11 cellular contexts compared by ENCODE assay signal in genomic region chr15:34122771-34123183, GRCh38. TPM values are rescaled to one million over a fixed set of nuclear protein-coding genes. Genes with fewer than 3 reads are reported as not detected.
DNase-seq lines count a peak whose midpoint lies in the region; ATAC-seq, FAIRE-seq and TF ChIP-seq lines count a peak whose summit lies in the region.
"Had no signal": no experiment of that assay in that cellular context is flagged by ENCODE, and none has a peak within 500 bp of the region (broad histone marks: within the 10 kb centered on the region; RNA-seq: fewer than 3 reads in every experiment).

No MANE protein-coding gene starts in this region.

- H3K4me3 ChIP-seq in bronchial epithelial cell (ENCODE audit: low read depth, low read length) = no peak overlapping the region
- no peak overlapping the region for H3K4me3 ChIP-seq in upper lobe of right lung
- no peak overlapping the region for H3K4me3 ChIP-seq in tibial artery

- intact Hi-C loops in upper lobe of right lung (cut with DNase I) (no loop called here), tibial artery (cut with DNase I; ENCODE audit: low total_unique reads) (no loop called here)

- H3K27me3 ChIP-seq in bronchial epithelial cell (ENCODE audit: control insufficient read depth, insufficient read depth, low read length) (no peaks in the 10 kb centered on the region), upper lobe of right lung (no peaks in the 10 kb centered on the region), tibial artery (peaks cover 0 to 3% of the 10 kb centered on the region in 2 donors)

- H3K36me3 Mint-ChIP-seq in osteocyte (ENCODE audit: unreplicated experiment) = no peaks in the 10 kb centered on the region
- H3K36me3 Mint-ChIP-seq: brain had no signal

- POLR2A ChIA-PET in GM10248 (lab: Yijun Ruan, JAX) = interaction anchor here (1.4 kb wide), 1 partner anchor 21 kb away, joined by 3 read pairs; the partner anchor contains the start of genes EMC7 and PGBD4

- peaks cover 12% of the 10 kb centered on the region for H3K4me1 Mint-ChIP-seq in osteocyte (ENCODE audit: unreplicated experiment)

- H3K4me1 ChIP-seq in upper lobe of right lung (no peaks in the 10 kb centered on the region), tibial artery (no peaks in the 10 kb centered on the region)

- DNase-seq in GM10248 (ENCODE audit: extremely low spot score) = peak; percentile 15
- peak; percentile 65 for DNase-seq in HS-5 (ENCODE audit: low read depth)
- DNase-seq in bronchial epithelial cell (ENCODE audit: low read depth) = peak; percentile 25
- DNase-seq in osteocyte (ENCODE audit: extremely low spot score, unreplicated experiment) = no peak
- DNase-seq in upper lobe of right lung = no peak
- no peak for DNase-seq in activated gamma-delta T cell (lab: John Stamatoyannopoulos, UW)
- no peak for DNase-seq in tibial artery
- DNase-seq: NCI-H2081, nephron progenitor cell had no signal

- CTCF ChIA-PET in GM10248 (lab: Yijun Ruan, JAX) = interaction anchor here (0.7 to 1.7 kb wide), 5 partner anchors 11 to 130 kb away, joined by 3 to 10 read pairs (median 3); no protein-coding TSS in a partner anchor

- no peak for TF ChIP-seq CTCF in GM10248 (IDR thresholded peaks at IDR 0.05; ENCODE audit: control extremely low read depth, extremely low read depth, low read depth, missing control alignments)
- TF ChIP-seq CTCF in bronchial epithelial cell (IDR thresholded peaks at IDR 0.05; ENCODE audit: insufficient read depth, low read length, severe bottlenecking) = no peak
- no peak for TF ChIP-seq CTCF in osteocyte (IDR thresholded peaks at IDR 0.05)
- TF ChIP-seq CTCF in upper lobe of right lung (IDR thresholded peaks at IDR 0.05) = no peak
- no peak for TF ChIP-seq CTCF in tibial artery (IDR thresholded peaks at IDR 0.05)

- H3K9me3 ChIP-seq in upper lobe of right lung (no peaks in the 10 kb centered on the region), tibial artery (no peaks in the 10 kb centered on the region)

- no peak for ATAC-seq in upper lobe of right lung
- ATAC-seq in GM18517 (IDR thresholded peaks at IDR 0.05; ENCODE audit: unreplicated experiment) = no peak

- H3K27ac ChIP-seq in upper lobe of right lung (no peak overlapping the region), tibial artery (no peak overlapping the region)

- H3K27ac Mint-ChIP-seq in osteocyte (ENCODE audit: unreplicated experiment) = peak overlapping the region; percentile 61
- H3K27ac Mint-ChIP-seq: nephron progenitor cell had no signal

- H3K9me3 Mint-ChIP-seq in osteocyte (ENCODE audit: unreplicated experiment) = no peaks in the 10 kb centered on the region
- H3K9me3 Mint-ChIP-seq: brain had no signal

- peaks cover 4% of the 10 kb centered on the region for H3K27me3 Mint-ChIP-seq in osteocyte (ENCODE audit: unreplicated experiment)

- H3K36me3 ChIP-seq in bronchial epithelial cell (ENCODE audit: control insufficient read depth, insufficient read depth, low read length) = no peaks in the 10 kb centered on the region
- no peaks in the 10 kb centered on the region for H3K36me3 ChIP-seq in upper lobe of right lung
- no peaks in the 10 kb centered on the region for H3K36me3 ChIP-seq in tibial artery

- FAIRE-seq in bronchial epithelial cell (lab: Jason Lieb, UNC) = no peak

- H3K4me3 Mint-ChIP-seq in osteocyte (ENCODE audit: unreplicated experiment) = no peak overlapping the region
- H3K4me3 Mint-ChIP-seq: brain, nephron progenitor cell had no signal

RNA-seq across cellular contexts. Expression of gene PGBD4, which starts 20.9 kb away (rescaled TPM):
- total RNA-seq in bronchial epithelial cell (1.3 and 1.8 TPM in 2 replicates), osteocyte (2.0 TPM in 2 replicates), upper lobe of right lung (1.3 TPM)

RNA-seq across cellular contexts. Expression of gene EMC7, which starts 21.1 kb away (rescaled TPM):
- 51.7 and 57.4 TPM in 2 replicates for total RNA-seq in bronchial epithelial cell
- total RNA-seq in osteocyte = 84.9 and 89.9 TPM in 2 replicates
- total RNA-seq in upper lobe of right lung = 66.8 TPM

Comparison
In these comparisons a context has a peak if more than half of its experiments do, and no peak if none do; other contexts are left out.
1. DNase-seq: peak in GM10248 (single experiment), HS-5 (single experiment) and bronchial epithelial cell (single experiment); none in osteocyte (single experiment), upper lobe of right lung (single experiment), activated gamma-delta T cell (single experiment) and tibial artery (0 of 2).